In the genomic region with DNA sequence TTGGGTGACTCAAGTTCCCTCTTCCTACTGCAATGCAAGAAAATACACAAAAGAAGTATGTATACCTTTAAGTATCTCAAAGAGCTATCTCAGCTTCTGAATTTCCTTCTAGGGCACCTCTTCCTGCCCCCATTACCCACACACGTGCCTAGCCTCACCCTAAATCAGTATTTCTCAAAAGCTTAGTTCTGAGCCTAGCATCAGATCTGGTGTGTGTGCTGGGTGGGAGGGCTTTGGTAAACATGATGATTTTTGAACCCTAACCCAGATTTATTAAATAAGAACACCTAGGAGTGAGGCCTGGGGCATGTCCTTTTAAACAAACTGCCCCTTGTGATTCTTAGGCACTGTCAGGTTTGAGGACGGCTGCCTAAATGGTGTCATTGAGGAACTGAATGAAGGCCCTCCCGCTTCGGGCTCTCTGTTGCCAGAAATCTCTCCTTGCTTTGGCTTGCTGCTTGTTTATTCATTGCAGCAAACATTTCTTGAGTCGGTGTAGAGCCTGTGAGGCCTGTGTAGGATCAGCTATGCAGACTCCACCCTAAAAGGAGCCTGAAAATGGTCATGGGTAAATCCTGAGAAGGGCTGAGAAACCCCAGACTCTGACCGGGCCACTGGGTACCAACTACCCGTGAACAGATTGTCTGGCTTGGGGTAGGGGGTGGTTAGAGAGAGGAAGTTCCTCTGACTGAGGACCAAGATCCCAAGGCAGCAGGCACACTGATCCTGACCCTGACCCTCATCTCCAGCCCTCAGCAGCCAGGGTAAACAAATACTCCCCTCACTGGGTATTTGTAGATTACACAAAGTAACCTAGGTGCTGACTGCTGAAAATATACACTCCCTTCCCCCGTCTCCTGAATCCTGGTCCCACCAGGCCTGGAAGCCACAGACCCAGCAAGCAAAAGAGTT, we compare ENCODE assay signal across 1 cellular context.
TF ChIP-seq lines count a peak whose summit lies in the region.

No MANE protein-coding gene starts in this region.

TF ChIP-seq in HepG2, 621 proteins besides CTCF, POLR2A, EP300 and RAD21 (continued from another document and continues in another):
- TF ChIP-seq MXD3 (CRISPR knock-in tag; IDR thresholded peaks at IDR 0.05) (no peak), TP53 (CRISPR knock-in tag; conservative IDR thresholded peaks at IDR 0.05) (no peak), FOXP1 (IDR thresholded peaks at IDR 0.05) (0 out of 2 replicates have a peak, but pooled peaks have one; percentile 13), FOXP1 (CRISPR knock-in tag; IDR thresholded peaks at IDR 0.05) (peak; percentile 61; the same call in 1 of the 2 replicates), SETDB1 (CRISPR knock-in tag; IDR thresholded peaks at IDR 0.05; ENCODE audit: borderline replicate concordance) (no peak), SP5 (CRISPR knock-in tag; IDR thresholded peaks at IDR 0.05; ENCODE audit: borderline replicate concordance, low read depth) (no peak), TFAP4 (IDR thresholded peaks at IDR 0.05; ENCODE audit: borderline replicate concordance, low read depth) (peak; percentile 20; the same call in 1 of the 2 replicates), ZNF879 (CRISPR knock-in tag; IDR thresholded peaks at IDR 0.05) (no peak), SP2 (CRISPR knock-in tag; IDR thresholded peaks at IDR 0.05) (no peak), HOXA9 (CRISPR knock-in tag; IDR thresholded peaks at IDR 0.05; ENCODE audit: borderline replicate concordance) (no peak), ZBTB20 (CRISPR knock-in tag; IDR thresholded peaks at IDR 0.05; ENCODE audit: borderline replicate concordance, low read depth) (no peak), ZNF292 (CRISPR knock-in tag; IDR thresholded peaks at IDR 0.05; ENCODE audit: borderline replicate concordance, low read depth) (0 out of 2 replicates have a peak, but pooled peaks have one; percentile 39), HIVEP1 (CRISPR knock-in tag; IDR thresholded peaks at IDR 0.05) (no peak), ZNF318 (CRISPR knock-in tag; IDR thresholded peaks at IDR 0.05) (no peak), ZNF589 (CRISPR knock-in tag; conservative IDR thresholded peaks at IDR 0.05) (no peak), TMF1 (CRISPR knock-in tag; IDR thresholded peaks at IDR 0.05; ENCODE audit: low read depth) (no peak), NFKBIZ (CRISPR knock-in tag; IDR thresholded peaks at IDR 0.05) (no peak), ETS1 (CRISPR knock-in tag; IDR thresholded peaks at IDR 0.05) (no peak), ADNP (CRISPR knock-in tag; IDR thresholded peaks at IDR 0.05) (no peak), U2AF1 (optimal IDR thresholded peaks at IDR 0.05; ENCODE audit: low read depth, low read length) (no peak), ETV5 (CRISPR knock-in tag; IDR thresholded peaks at IDR 0.05; ENCODE audit: borderline replicate concordance) (peak; percentile 30; the same call in 1 of the 2 replicates), ZFP37 (CRISPR knock-in tag; IDR thresholded peaks at IDR 0.05; ENCODE audit: borderline replicate concordance) (no peak), ZNF609 (CRISPR knock-in tag; IDR thresholded peaks at IDR 0.05; ENCODE audit: borderline replicate concordance) (peak; percentile 84; the same call in 1 of the 2 replicates), DRAP1 (CRISPR knock-in tag; IDR thresholded peaks at IDR 0.05) (no peak), RFXANK (CRISPR knock-in tag; IDR thresholded peaks at IDR 0.05) (no peak), ZNF331 (CRISPR knock-in tag; IDR thresholded peaks at IDR 0.05) (no peak), PREB (CRISPR knock-in tag; IDR thresholded peaks at IDR 0.05) (no peak)
- TF ChIP-seq, protein P1, sequence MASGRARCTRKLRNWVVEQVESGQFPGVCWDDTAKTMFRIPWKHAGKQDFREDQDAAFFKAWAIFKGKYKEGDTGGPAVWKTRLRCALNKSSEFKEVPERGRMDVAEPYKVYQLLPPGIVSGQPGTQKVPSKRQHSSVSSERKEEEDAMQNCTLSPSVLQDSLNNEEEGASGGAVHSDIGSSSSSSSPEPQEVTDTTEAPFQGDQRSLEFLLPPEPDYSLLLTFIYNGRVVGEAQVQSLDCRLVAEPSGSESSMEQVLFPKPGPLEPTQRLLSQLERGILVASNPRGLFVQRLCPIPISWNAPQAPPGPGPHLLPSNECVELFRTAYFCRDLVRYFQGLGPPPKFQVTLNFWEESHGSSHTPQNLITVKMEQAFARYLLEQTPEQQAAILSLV (CRISPR knock-in tag; IDR thresholded peaks at IDR 0.05; ENCODE audit: borderline replicate concordance) = no peak
- TF ChIP-seq, protein P2, sequence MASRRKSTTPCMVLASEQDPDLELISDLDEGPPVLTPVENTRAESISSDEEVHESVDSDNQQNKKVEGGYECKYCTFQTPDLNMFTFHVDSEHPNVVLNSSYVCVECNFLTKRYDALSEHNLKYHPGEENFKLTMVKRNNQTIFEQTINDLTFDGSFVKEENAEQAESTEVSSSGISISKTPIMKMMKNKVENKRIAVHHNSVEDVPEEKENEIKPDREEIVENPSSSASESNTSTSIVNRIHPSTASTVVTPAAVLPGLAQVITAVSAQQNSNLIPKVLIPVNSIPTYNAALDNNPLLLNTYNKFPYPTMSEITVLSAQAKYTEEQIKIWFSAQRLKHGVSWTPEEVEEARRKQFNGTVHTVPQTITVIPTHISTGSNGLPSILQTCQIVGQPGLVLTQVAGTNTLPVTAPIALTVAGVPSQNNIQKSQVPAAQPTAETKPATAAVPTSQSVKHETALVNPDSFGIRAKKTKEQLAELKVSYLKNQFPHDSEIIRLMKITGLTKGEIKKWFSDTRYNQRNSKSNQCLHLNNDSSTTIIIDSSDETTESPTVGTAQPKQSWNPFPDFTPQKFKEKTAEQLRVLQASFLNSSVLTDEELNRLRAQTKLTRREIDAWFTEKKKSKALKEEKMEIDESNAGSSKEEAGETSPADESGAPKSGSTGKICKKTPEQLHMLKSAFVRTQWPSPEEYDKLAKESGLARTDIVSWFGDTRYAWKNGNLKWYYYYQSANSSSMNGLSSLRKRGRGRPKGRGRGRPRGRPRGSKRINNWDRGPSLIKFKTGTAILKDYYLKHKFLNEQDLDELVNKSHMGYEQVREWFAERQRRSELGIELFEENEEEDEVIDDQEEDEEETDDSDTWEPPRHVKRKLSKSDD (CRISPR knock-in tag; IDR thresholded peaks at IDR 0.05; ENCODE audit: low read depth) = no peak
